1 cellular context compared by ENCODE assay signal in the genomic region with DNA sequence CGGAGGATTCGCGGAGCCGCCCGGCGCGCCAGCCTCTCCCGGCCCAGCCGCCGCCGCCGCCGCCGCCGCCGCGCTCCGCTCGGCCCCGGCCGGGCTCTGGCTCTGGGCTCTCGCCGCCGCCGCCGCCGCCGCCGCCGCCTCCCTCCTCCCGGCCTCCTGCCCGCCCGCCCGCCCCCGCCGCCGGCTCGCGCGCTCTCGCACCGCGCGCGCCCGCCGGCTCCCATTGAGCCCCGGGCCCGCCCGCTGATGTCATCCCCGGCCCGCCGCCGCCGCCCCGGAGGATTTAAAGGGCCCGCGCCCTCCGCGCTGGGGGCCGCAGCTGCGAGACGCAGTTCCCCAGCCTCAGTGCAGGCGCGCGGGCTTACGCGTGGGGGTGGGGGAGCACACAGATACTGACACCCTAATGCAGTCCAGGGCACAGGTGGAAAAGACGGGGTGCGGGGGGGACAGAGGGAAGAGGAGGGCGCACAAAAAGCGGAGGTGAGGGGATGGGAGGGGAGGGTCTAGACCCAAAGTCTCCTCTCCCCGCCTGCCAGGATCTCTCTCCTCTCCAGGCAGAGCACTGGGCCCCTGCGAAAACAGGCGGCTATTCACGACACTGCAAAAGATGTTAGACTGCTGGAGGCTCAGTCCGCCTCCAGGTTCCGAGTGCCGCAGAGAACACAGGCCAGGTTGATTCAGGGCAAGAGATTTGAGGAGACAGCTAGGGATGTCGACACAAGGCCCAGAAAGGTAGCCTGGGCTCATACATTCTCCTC.
TF ChIP-seq lines count a peak whose summit lies in the region.

Gene CSNK1E (minus strand): TSS at position 197 of the 758 bp plus-strand sequence. CDS start 3,276 bp downstream, outside the sequence.

TF ChIP-seq in HepG2, 621 proteins besides CTCF, POLR2A, EP300 and RAD21 (continued from another document and continues in another):
- TF ChIP-seq ZNF687 (CRISPR knock-in tag; IDR thresholded peaks at IDR 0.05) (peak; percentile 30; the same call in 1 of the 2 replicates), PATZ1 (CRISPR knock-in tag; IDR thresholded peaks at IDR 0.05) (peak; percentile 29; the same call in 1 of the 2 replicates), CEBPB (IDR thresholded peaks at IDR 0.05; ENCODE audit: borderline replicate concordance, low read depth, low read length) (no peak), ZNF501 (CRISPR knock-in tag; IDR thresholded peaks at IDR 0.05) (no peak), RELA (CRISPR knock-in tag; IDR thresholded peaks at IDR 0.05) (no peak), MTA1 (CRISPR knock-in tag; IDR thresholded peaks at IDR 0.05; ENCODE audit: borderline replicate concordance) (no peak), POLR2AphosphoS2 (IDR thresholded peaks at IDR 0.05; ENCODE audit: low read depth, low read length) (no peak), TRIM24 (CRISPR knock-in tag; IDR thresholded peaks at IDR 0.05) (no peak), KLF16 (CRISPR knock-in tag; IDR thresholded peaks at IDR 0.05) (no peak; a peak in 1 of 4 replicates), MTA3 (CRISPR knock-in tag; IDR thresholded peaks at IDR 0.05) (no peak), CENPT (CRISPR knock-in tag; IDR thresholded peaks at IDR 0.05; ENCODE audit: low read depth) (no peak), ZNF768 (CRISPR knock-in tag; IDR thresholded peaks at IDR 0.05) (no peak), MAZ (IDR thresholded peaks at IDR 0.05; ENCODE audit: borderline replicate concordance, low read depth, low read length) (peak; percentile 56; the same call in 1 of the 2 replicates), MAZ (CRISPR knock-in tag; IDR thresholded peaks at IDR 0.05; ENCODE audit: low read depth) (peak; percentile 33; the same call in 1 of the 2 replicates), EHMT2 (IDR thresholded peaks at IDR 0.05; ENCODE audit: borderline replicate concordance, low read depth, low read length) (no peak), ZBTB20 (CRISPR knock-in tag; IDR thresholded peaks at IDR 0.05; ENCODE audit: borderline replicate concordance, low read depth) (peak; percentile 52; the same call in 1 of the 2 replicates), ZBTB2 (CRISPR knock-in tag; IDR thresholded peaks at IDR 0.05; ENCODE audit: low read depth) (peak; percentile 97), ZNF33A (CRISPR knock-in tag; IDR thresholded peaks at IDR 0.05; ENCODE audit: borderline replicate concordance) (no peak), MIXL1 (CRISPR knock-in tag; IDR thresholded peaks at IDR 0.05) (no peak), TAF1 (CRISPR knock-in tag; IDR thresholded peaks at IDR 0.05) (0 out of 2 replicates have a peak, but pooled peaks have one; percentile 32), ZBTB1 (CRISPR knock-in tag; IDR thresholded peaks at IDR 0.05; ENCODE audit: borderline replicate concordance) (no peak), GPN1 (CRISPR knock-in tag; IDR thresholded peaks at IDR 0.05; ENCODE audit: borderline replicate concordance) (no peak), ZNF674 (CRISPR knock-in tag; IDR thresholded peaks at IDR 0.05; ENCODE audit: low read depth) (no peak), ATF7 (IDR thresholded peaks at IDR 0.05) (no peak), ATF7 (CRISPR knock-in tag; IDR thresholded peaks at IDR 0.05) (peak; percentile 89), KDM1A (CRISPR knock-in tag; IDR thresholded peaks at IDR 0.05) (0 out of 2 replicates have a peak, but pooled peaks have one; percentile 33), ZNF589 (CRISPR knock-in tag; conservative IDR thresholded peaks at IDR 0.05) (no peak), HNRNPH1 (optimal IDR thresholded peaks at IDR 0.05; ENCODE audit: low read depth, low read length) (no peak), TCF7L2 (IDR thresholded peaks at IDR 0.05; ENCODE audit: low read depth, low read length) (no peak), ZNF230 (CRISPR knock-in tag; IDR thresholded peaks at IDR 0.05) (0 out of 2 replicates have a peak, but pooled peaks have one; percentile 58), ZNF644 (CRISPR knock-in tag; IDR thresholded peaks at IDR 0.05; ENCODE audit: low read depth) (no peak), ATF4 (CRISPR knock-in tag; IDR thresholded peaks at IDR 0.05) (peak in 1 of 2 experiments; percentile 46; a peak in 2 of 4 replicates), ZNF761 (CRISPR knock-in tag; conservative IDR thresholded peaks at IDR 0.05) (no peak), TBX3 (IDR thresholded peaks at IDR 0.05; ENCODE audit: borderline replicate concordance) (no peak), NFE2L2 (IDR thresholded peaks at IDR 0.05; ENCODE audit: low read length) (no peak), RFXANK (CRISPR knock-in tag; IDR thresholded peaks at IDR 0.05) (no peak), ZNF788 (CRISPR knock-in tag; IDR thresholded peaks at IDR 0.05; ENCODE audit: borderline replicate concordance) (peak; percentile 24; the same call in 1 of the 2 replicates)
- TF ChIP-seq, protein P1, sequence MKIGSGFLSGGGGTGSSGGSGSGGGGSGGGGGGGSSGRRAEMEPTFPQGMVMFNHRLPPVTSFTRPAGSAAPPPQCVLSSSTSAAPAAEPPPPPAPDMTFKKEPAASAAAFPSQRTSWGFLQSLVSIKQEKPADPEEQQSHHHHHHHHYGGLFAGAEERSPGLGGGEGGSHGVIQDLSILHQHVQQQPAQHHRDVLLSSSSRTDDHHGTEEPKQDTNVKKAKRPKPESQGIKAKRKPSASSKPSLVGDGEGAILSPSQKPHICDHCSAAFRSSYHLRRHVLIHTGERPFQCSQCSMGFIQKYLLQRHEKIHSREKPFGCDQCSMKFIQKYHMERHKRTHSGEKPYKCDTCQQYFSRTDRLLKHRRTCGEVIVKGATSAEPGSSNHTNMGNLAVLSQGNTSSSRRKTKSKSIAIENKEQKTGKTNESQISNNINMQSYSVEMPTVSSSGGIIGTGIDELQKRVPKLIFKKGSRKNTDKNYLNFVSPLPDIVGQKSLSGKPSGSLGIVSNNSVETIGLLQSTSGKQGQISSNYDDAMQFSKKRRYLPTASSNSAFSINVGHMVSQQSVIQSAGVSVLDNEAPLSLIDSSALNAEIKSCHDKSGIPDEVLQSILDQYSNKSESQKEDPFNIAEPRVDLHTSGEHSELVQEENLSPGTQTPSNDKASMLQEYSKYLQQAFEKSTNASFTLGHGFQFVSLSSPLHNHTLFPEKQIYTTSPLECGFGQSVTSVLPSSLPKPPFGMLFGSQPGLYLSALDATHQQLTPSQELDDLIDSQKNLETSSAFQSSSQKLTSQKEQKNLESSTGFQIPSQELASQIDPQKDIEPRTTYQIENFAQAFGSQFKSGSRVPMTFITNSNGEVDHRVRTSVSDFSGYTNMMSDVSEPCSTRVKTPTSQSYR (CRISPR knock-in tag; IDR thresholded peaks at IDR 0.05; ENCODE audit: borderline replicate concordance), result no peak
- TF ChIP-seq, protein P2, sequence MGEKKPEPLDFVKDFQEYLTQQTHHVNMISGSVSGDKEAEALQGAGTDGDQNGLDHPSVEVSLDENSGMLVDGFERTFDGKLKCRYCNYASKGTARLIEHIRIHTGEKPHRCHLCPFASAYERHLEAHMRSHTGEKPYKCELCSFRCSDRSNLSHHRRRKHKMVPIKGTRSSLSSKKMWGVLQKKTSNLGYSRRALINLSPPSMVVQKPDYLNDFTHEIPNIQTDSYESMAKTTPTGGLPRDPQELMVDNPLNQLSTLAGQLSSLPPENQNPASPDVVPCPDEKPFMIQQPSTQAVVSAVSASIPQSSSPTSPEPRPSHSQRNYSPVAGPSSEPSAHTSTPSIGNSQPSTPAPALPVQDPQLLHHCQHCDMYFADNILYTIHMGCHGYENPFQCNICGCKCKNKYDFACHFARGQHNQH (CRISPR knock-in tag; IDR thresholded peaks at IDR 0.05), result no peak
- TF ChIP-seq, protein P3, sequence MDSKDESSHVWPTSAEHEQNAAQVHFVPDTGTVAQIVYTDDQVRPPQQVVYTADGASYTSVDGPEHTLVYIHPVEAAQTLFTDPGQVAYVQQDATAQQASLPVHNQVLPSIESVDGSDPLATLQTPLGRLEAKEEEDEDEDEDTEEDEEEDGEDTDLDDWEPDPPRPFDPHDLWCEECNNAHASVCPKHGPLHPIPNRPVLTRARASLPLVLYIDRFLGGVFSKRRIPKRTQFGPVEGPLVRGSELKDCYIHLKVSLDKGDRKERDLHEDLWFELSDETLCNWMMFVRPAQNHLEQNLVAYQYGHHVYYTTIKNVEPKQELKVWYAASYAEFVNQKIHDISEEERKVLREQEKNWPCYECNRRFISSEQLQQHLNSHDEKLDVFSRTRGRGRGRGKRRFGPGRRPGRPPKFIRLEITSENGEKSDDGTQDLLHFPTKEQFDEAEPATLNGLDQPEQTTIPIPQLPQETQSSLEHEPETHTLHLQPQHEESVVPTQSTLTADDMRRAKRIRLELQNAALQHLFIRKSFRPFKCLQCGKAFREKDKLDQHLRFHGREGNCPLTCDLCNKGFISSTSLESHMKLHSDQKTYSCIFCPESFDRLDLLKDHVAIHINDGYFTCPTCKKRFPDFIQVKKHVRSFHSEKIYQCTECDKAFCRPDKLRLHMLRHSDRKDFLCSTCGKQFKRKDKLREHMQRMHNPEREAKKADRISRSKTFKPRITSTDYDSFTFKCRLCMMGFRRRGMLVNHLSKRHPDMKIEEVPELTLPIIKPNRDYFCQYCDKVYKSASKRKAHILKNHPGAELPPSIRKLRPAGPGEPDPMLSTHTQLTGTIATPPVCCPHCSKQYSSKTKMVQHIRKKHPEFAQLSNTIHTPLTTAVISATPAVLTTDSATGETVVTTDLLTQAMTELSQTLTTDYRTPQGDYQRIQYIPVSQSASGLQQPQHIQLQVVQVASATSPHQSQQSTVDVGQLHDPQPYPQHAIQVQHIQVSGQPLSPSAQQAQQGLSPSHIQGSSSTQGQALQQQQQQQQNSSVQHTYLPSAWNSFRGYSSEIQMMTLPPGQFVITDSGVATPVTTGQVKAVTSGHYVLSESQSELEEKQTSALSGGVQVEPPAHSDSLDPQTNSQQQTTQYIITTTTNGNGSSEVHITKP (CRISPR knock-in tag; IDR thresholded peaks at IDR 0.05; ENCODE audit: low read depth), result no peak; the same call in 1 of the 2 replicates
- TF ChIP-seq, protein P4, sequence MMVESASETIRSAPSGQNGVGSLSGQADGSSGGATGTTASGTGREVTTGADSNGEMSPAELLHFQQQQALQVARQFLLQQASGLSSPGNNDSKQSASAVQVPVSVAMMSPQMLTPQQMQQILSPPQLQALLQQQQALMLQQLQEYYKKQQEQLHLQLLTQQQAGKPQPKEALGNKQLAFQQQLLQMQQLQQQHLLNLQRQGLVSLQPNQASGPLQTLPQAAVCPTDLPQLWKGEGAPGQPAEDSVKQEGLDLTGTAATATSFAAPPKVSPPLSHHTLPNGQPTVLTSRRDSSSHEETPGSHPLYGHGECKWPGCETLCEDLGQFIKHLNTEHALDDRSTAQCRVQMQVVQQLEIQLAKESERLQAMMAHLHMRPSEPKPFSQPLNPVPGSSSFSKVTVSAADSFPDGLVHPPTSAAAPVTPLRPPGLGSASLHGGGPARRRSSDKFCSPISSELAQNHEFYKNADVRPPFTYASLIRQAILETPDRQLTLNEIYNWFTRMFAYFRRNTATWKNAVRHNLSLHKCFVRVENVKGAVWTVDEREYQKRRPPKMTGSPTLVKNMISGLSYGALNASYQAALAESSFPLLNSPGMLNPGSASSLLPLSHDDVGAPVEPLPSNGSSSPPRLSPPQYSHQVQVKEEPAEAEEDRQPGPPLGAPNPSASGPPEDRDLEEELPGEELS (CRISPR knock-in tag; IDR thresholded peaks at IDR 0.05), result no peak
